In the genomic region with DNA sequence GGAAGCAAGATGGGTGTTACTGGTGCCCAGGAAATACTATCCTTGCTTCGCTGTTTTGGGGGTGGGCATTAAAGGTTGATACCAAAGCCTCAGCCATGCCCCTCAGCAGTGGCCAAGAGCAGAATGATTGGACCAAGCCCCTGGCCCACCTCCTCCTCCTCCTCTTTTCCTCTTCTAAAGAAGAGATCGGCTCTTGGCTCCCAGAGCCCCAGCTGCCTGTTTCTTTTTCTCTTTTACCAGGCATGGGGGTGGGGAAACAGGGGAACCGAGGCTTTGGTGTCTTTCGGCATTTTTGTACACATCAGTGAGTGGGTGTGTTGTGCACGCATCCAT, we compare ENCODE assay signal across 9 cellular contexts. TPM values are rescaled to one million over a fixed set of nuclear protein-coding genes. Genes with fewer than 3 reads are reported as not detected.
DNase-seq lines count a peak whose midpoint lies in the region; ATAC-seq and TF ChIP-seq lines count a peak whose summit lies in the region.
"Had no signal": no experiment of that assay in that cellular context is flagged by ENCODE, and none has a peak within 500 bp of the region (broad histone marks: within the 10 kb centered on the region; RNA-seq: fewer than 3 reads in every experiment).

No MANE protein-coding gene starts in this region.

- POLR2A ChIA-PET in activated CD4-positive, alpha-beta T cell treated with anti-CD3 and anti-CD28 coated beads for 36 hours (lab: Charles Lee), result no interaction called here
- POLR2A ChIA-PET in activated naive CD8-positive, alpha-beta T cell treated with anti-CD3 and anti-CD28 coated beads, Interleukin-2, amount 10 ng/mL, durations not matched to agents 7 days and 5 days (lab: Charles Lee), result interaction anchor here (1.6 to 2.5 kb wide), 2 partner anchors 14 to 31 kb away, joined by 4 to 12 read pairs; partner anchors contain the start of genes MED24 and NR1D1

- no peaks in the 10 kb centered on the region for H3K36me3 ChIP-seq in left lung
- H3K36me3 ChIP-seq in suprapubic skin, result no peaks in the 10 kb centered on the region

- 7% methylated on average over 5 of the region's 5 CpGs for WGBS in suprapubic skin

- H3K4me1 ChIP-seq in left lung (peaks cover 67 to 94% of the 10 kb centered on the region in 2 donors), suprapubic skin (peaks cover 98% of the 10 kb centered on the region)

- intact Hi-C loops in activated CD4-positive, alpha-beta T cell treated with anti-CD3 and anti-CD28 coated beads for 36 hours (cut with DNase I, micrococcal nuclease), result no loop called here
- intact Hi-C loops in left lung (cut with DNase I), result no loop called here

- no peaks in the 10 kb centered on the region for H3K9me3 Mint-ChIP-seq in activated CD4-positive, alpha-beta T cell treated with anti-CD3 and anti-CD28 coated beads for 36 hours (ENCODE audit: low read depth)
- no peaks in the 10 kb centered on the region for H3K9me3 Mint-ChIP-seq in activated naive CD8-positive, alpha-beta T cell treated with anti-CD3 and anti-CD28 coated beads, Interleukin-2, amount 10 ng/mL, durations not matched to agents 7 days and 5 days

- no peaks in the 10 kb centered on the region for H3K36me3 Mint-ChIP-seq in activated CD4-positive, alpha-beta T cell treated with anti-CD3 and anti-CD28 coated beads for 36 hours (ENCODE audit: low read depth)
- no peaks in the 10 kb centered on the region for H3K36me3 Mint-ChIP-seq in activated naive CD8-positive, alpha-beta T cell treated with anti-CD3 and anti-CD28 coated beads, Interleukin-2, amount 10 ng/mL, durations not matched to agents 7 days and 5 days

- TF ChIP-seq POLR2A in suprapubic skin (IDR thresholded peaks at IDR 0.05), result no peak

- H3K27me3 Mint-ChIP-seq in activated CD4-positive, alpha-beta T cell treated with anti-CD3 and anti-CD28 coated beads for 36 hours, result no peaks in the 10 kb centered on the region
- peaks cover 10% of the 10 kb centered on the region for H3K27me3 Mint-ChIP-seq in activated naive CD8-positive, alpha-beta T cell treated with anti-CD3 and anti-CD28 coated beads, Interleukin-2, amount 10 ng/mL, durations not matched to agents 7 days and 5 days

- H3K27ac ChIP-seq in left lung, result peak overlapping the region; percentile 79 to 83
- peak overlapping the region; percentile 91 for H3K27ac ChIP-seq in suprapubic skin

- H3K4me3 Mint-ChIP-seq in activated CD4-positive, alpha-beta T cell treated with anti-CD3 and anti-CD28 coated beads for 36 hours, result peak overlapping the region; percentile 73
- peak overlapping the region; percentile 85 for H3K4me3 Mint-ChIP-seq in activated naive CD8-positive, alpha-beta T cell treated with anti-CD3 and anti-CD28 coated beads, Interleukin-2, amount 10 ng/mL, durations not matched to agents 7 days and 5 days

- H3K27ac Mint-ChIP-seq in activated CD4-positive, alpha-beta T cell treated with anti-CD3 and anti-CD28 coated beads for 36 hours, result peak overlapping the region; percentile 96
- H3K27ac Mint-ChIP-seq in activated naive CD8-positive, alpha-beta T cell treated with anti-CD3 and anti-CD28 coated beads, Interleukin-2, amount 10 ng/mL, durations not matched to agents 7 days and 5 days, result peak overlapping the region; percentile 88

- ATAC-seq in activated CD4-positive, alpha-beta T cell treated with anti-CD3 and anti-CD28 coated beads for 36 hours, result no peak
- ATAC-seq in activated naive CD8-positive, alpha-beta T cell treated with anti-CD3 and anti-CD28 coated beads, Interleukin-2, amount 10 ng/mL, durations not matched to agents 7 days and 5 days (ENCODE audit: low read depth), result peak; percentile 24
- no peak for ATAC-seq in left lung

- H3K4me3 ChIP-seq in left lung (peak overlapping the region in 1 of 2 donors; percentile 21), suprapubic skin (peak overlapping the region; percentile 39)

- H3K4me1 Mint-ChIP-seq in activated CD4-positive, alpha-beta T cell treated with anti-CD3 and anti-CD28 coated beads for 36 hours, result peaks cover 75% of the 10 kb centered on the region
- peaks cover 46% of the 10 kb centered on the region for H3K4me1 Mint-ChIP-seq in activated naive CD8-positive, alpha-beta T cell treated with anti-CD3 and anti-CD28 coated beads, Interleukin-2, amount 10 ng/mL, durations not matched to agents 7 days and 5 days

- no peak for TF ChIP-seq EP300 in suprapubic skin (IDR thresholded peaks at IDR 0.05)

- no peak for DNase-seq in activated CD4-positive, alpha-beta T cell treated with anti-CD3 and anti-CD28 coated beads for 36 hours
- no peak for DNase-seq in activated CD4-positive, alpha-beta T cell treated with anti-CD3 and anti-CD28 coated beads for 4 hours
- DNase-seq in activated naive CD8-positive, alpha-beta T cell treated with anti-CD3 and anti-CD28 coated beads, Interleukin-2, amount 10 ng/mL, durations not matched to agents 7 days and 5 days, result no peak
- DNase-seq in left lung (no peak), suprapubic skin (ENCODE audit: low spot score in 2 of 2) (no peak), midbrain (lab: John Stamatoyannopoulos, UW) (no peak)
- DNase-seq in NK-92 treated with Interleukin-12 subunit alpha and Interleukin-12 subunit beta, amount 100 ng/mL, for 24 hours (lab: John Stamatoyannopoulos, UW), result no peak
- no peak for DNase-seq in activated CD4-positive, alpha-beta T cell treated with anti-CD3 and anti-CD28 coated beads, Interleukin-2, amount 50 U/mL, for 1 hour

- H3K27me3 ChIP-seq in left lung (no peaks in the 10 kb centered on the region), suprapubic skin (no peaks in the 10 kb centered on the region)

- CTCF ChIA-PET in activated CD4-positive, alpha-beta T cell treated with anti-CD3 and anti-CD28 coated beads for 36 hours (lab: Charles Lee), result interaction anchor here (1.1 to 1.3 kb wide), 2 partner anchors 8 to 100 kb away, joined by 3 to 4 read pairs; no protein-coding TSS in a partner anchor

- H3K9me3 ChIP-seq in left lung (no peaks in the 10 kb centered on the region), suprapubic skin (no peaks in the 10 kb centered on the region)

- TF ChIP-seq CTCF in left lung (IDR thresholded peaks at IDR 0.05) (no peak), suprapubic skin (IDR thresholded peaks at IDR 0.05) (no peak)

RNA-seq across cellular contexts. Expression of gene THRA, which starts 5.8 kb away (rescaled TPM):
- total RNA-seq in activated CD4-positive, alpha-beta T cell treated with anti-CD3 and anti-CD28 coated beads for 36 hours, result 10 to 100 TPM; 12.9 to 13.1 TPM
- total RNA-seq in activated naive CD8-positive, alpha-beta T cell treated with anti-CD3 and anti-CD28 coated beads, Interleukin-2, amount 10 ng/mL, durations not matched to agents 7 days and 5 days, result 10 to 100 TPM; 19.9 to 20.3 TPM
- total RNA-seq in left lung (10 to 100 TPM; 37.9 to 45.2 TPM), suprapubic skin (10 to 100 TPM; 32.6 to 69.9 (median 48.9) TPM)

RNA-seq across cellular contexts. Expression of gene MED24, which starts 14.3 kb away (rescaled TPM):
- 100 to 1,000 TPM in 1 of 2 experiments, 10 to 100 TPM in 1; 97.4 to 110 TPM for total RNA-seq in activated CD4-positive, alpha-beta T cell treated with anti-CD3 and anti-CD28 coated beads for 36 hours
- 10 to 100 TPM; 87.0 to 89.9 TPM for total RNA-seq in activated naive CD8-positive, alpha-beta T cell treated with anti-CD3 and anti-CD28 coated beads, Interleukin-2, amount 10 ng/mL, durations not matched to agents 7 days and 5 days
- total RNA-seq in left lung, result 10 to 100 TPM; 72.0 to 75.2 TPM
- 100 to 1,000 TPM in 1 of 4 donors, 10 to 100 TPM in 3; 67.4 to 198 (median 80.3) TPM for total RNA-seq in suprapubic skin

RNA-seq across cellular contexts. Expression of gene NR1D1, which starts 31.8 kb away (rescaled TPM):
- total RNA-seq in activated CD4-positive, alpha-beta T cell treated with anti-CD3 and anti-CD28 coated beads for 36 hours, result 1 to 10 TPM; 5.2 to 5.4 TPM
- total RNA-seq in activated naive CD8-positive, alpha-beta T cell treated with anti-CD3 and anti-CD28 coated beads, Interleukin-2, amount 10 ng/mL, durations not matched to agents 7 days and 5 days, result 1 to 10 TPM; 5.0 to 5.8 TPM
- 10 to 100 TPM in 1 of 2 donors, 1 to 10 TPM in 1; 6.5 to 11.4 TPM for total RNA-seq in left lung
- 100 to 1,000 TPM in 2 of 4 donors, 10 to 100 TPM in 2; 62.1 to 184 (median 96.0) TPM for total RNA-seq in suprapubic skin

RNA-seq across cellular contexts. Expression of gene MSL1, which starts 53.2 kb away (rescaled TPM):
- total RNA-seq in activated CD4-positive, alpha-beta T cell treated with anti-CD3 and anti-CD28 coated beads for 36 hours, result 10 to 100 TPM; 81.7 to 89.6 TPM
- total RNA-seq in activated naive CD8-positive, alpha-beta T cell treated with anti-CD3 and anti-CD28 coated beads, Interleukin-2, amount 10 ng/mL, durations not matched to agents 7 days and 5 days, result 100 to 1,000 TPM; 107 to 110 TPM
- total RNA-seq in left lung (100 to 1,000 TPM in 1 of 2 donors, 10 to 100 TPM in 1; 84.1 to 112 TPM), suprapubic skin (100 to 1,000 TPM in 1 of 4 donors, 10 to 100 TPM in 3; 69.3 to 166 (median 86.9) TPM)

RNA-seq across cellular contexts. Expression of gene CSF3, which starts 53.3 kb away (rescaled TPM):
- not detected for total RNA-seq in activated CD4-positive, alpha-beta T cell treated with anti-CD3 and anti-CD28 coated beads for 36 hours
- not detected for total RNA-seq in activated naive CD8-positive, alpha-beta T cell treated with anti-CD3 and anti-CD28 coated beads, Interleukin-2, amount 10 ng/mL, durations not matched to agents 7 days and 5 days
- 1 to 10 TPM in 1 of 2 donors, under 1 TPM in 1; 0.61 to 1.7 TPM for total RNA-seq in left lung
- total RNA-seq in suprapubic skin, result 1 to 10 TPM in 1 of 4 donors, not detected in 3; 5.0 TPM
- total RNA-seq: lung microvascular endothelial cell had no signal

Comparison
In these comparisons a context has a peak if more than half of its experiments do, and no peak if none do; other contexts are left out.
1. RNA of gene NR1D1, which starts 31.8 kb away (total RNA-seq): 62.1 to 184 TPM in suprapubic skin; 6.5 to 11.4 TPM in left lung, 5.0 to 5.8 TPM in activated naive CD8-positive, alpha-beta T cell treated with anti-CD3 and anti-CD28 coated beads, Interleukin-2, amount 10 ng/mL, durations not matched to agents 7 days and 5 days and 5.2 to 5.4 TPM in activated CD4-positive, alpha-beta T cell treated with anti-CD3 and anti-CD28 coated beads for 36 hours; every median in the first group is over 4 times any median in the second.